Comparison of ENCODE assay signal across 19 cellular contexts in genomic region chr6:36488221-36488620, GRCh38. TPM values are rescaled to one million over a fixed set of nuclear protein-coding genes. Genes with fewer than 3 reads are reported as not detected.
"Had no signal": no experiment of that assay in that cellular context is flagged by ENCODE, and none has a peak within 500 bp of the region (broad histone marks: within the 10 kb centered on the region; RNA-seq: fewer than 3 reads in every experiment).

No MANE protein-coding gene starts in this region.

- H3K27ac Mint-ChIP-seq: activated CD4-positive, alpha-beta T cell treated with anti-CD3 and anti-CD28 coated beads, Interleukin-2, amount 10 ng/mL, durations not matched to agents 24 days and 14 days; stimulated activated naive B cell treated with anti-CD40 and anti-IgM and Interleukin-4, amounts not matched to agents 10 μg/mL and 1 μg/mL and 100 μg/mL, for 72 hours had no signal

- H3K27me3 ChIP-seq: adrenal gland, hepatocyte, sigmoid colon, spleen, upper lobe of left lung had no signal

- ATAC-seq: stimulated activated naive B cell treated with anti-CD40 and anti-IgM and Interleukin-4, amounts not matched to agents 10 μg/mL and 1 μg/mL and 100 μg/mL, for 72 hours had no signal

- H3K36me3 ChIP-seq: prostate gland had no signal

- H3K27me3 Mint-ChIP-seq: activated CD4-positive, alpha-beta T cell treated with anti-CD3 and anti-CD28 coated beads, Interleukin-2, amount 10 ng/mL, durations not matched to agents 24 days and 14 days; stimulated activated naive B cell treated with anti-CD40 and anti-IgM and Interleukin-4, amounts not matched to agents 10 μg/mL and 1 μg/mL and 100 μg/mL, for 72 hours had no signal

- H3K4me3 Mint-ChIP-seq: activated CD4-positive, alpha-beta T cell treated with anti-CD3 and anti-CD28 coated beads, Interleukin-2, amount 10 ng/mL, durations not matched to agents 24 days and 14 days; stimulated activated naive B cell treated with anti-CD40 and anti-IgM and Interleukin-4, amounts not matched to agents 10 μg/mL and 1 μg/mL and 100 μg/mL, for 72 hours had no signal

- DNase-seq: activated CD4-positive, alpha-beta T cell treated with anti-CD3 and anti-CD28 coated beads, Interleukin-2, amount 10 ng/mL, durations not matched to agents 24 days and 14 days; activated CD4-positive, CD25-positive, alpha-beta regulatory T cell; activated CD8-positive, alpha-beta memory T cell treated with anti-CD3 and anti-CD28 coated beads, Interleukin-2, amount 50 U/mL, for 4 hours; activated effector memory CD4-positive, alpha-beta T cell treated with anti-CD3 and anti-CD28 coated beads, Interleukin-2, amount 50 U/mL, for 16 hours; activated naive CD4-positive, alpha-beta T cell treated with anti-CD3 and anti-CD28 coated beads, Interleukin-2, amount 50 U/mL, for 16 hours; activated T-cell treated with anti-CD3 and anti-CD28 coated beads, Interleukin-2, amount 50 U/mL, for 48 hours; sigmoid colon; spleen; stimulated activated naive B cell treated with anti-CD40 and anti-IgM and Interleukin-4, amounts not matched to agents 10 μg/mL and 1 μg/mL and 100 μg/mL, for 72 hours; T-helper 1 cell; T-helper 9 cell; upper lobe of left lung had no signal

- H3K27ac ChIP-seq: adrenal gland, hepatocyte, prostate gland, spleen, thoracic aorta, upper lobe of left lung had no signal

- H3K9me3 ChIP-seq: adrenal gland, prostate gland, sigmoid colon, spleen, thoracic aorta, upper lobe of left lung had no signal

- H3K9me3 Mint-ChIP-seq: activated CD4-positive, alpha-beta T cell treated with anti-CD3 and anti-CD28 coated beads, Interleukin-2, amount 10 ng/mL, durations not matched to agents 24 days and 14 days; stimulated activated naive B cell treated with anti-CD40 and anti-IgM and Interleukin-4, amounts not matched to agents 10 μg/mL and 1 μg/mL and 100 μg/mL, for 72 hours had no signal

- H3K4me1 Mint-ChIP-seq: activated CD4-positive, alpha-beta T cell treated with anti-CD3 and anti-CD28 coated beads, Interleukin-2, amount 10 ng/mL, durations not matched to agents 24 days and 14 days; stimulated activated naive B cell treated with anti-CD40 and anti-IgM and Interleukin-4, amounts not matched to agents 10 μg/mL and 1 μg/mL and 100 μg/mL, for 72 hours had no signal

- H3K4me1 ChIP-seq: prostate gland had no signal

- H3K4me3 ChIP-seq: adrenal gland, hepatocyte, lung, prostate gland, sigmoid colon, spleen, thoracic aorta, upper lobe of left lung had no signal

RNA-seq across cellular contexts. Expression of gene PXT1, which starts 45.6 kb away (rescaled TPM):
- total RNA-seq: adrenal gland, bronchial epithelial cell, hepatocyte, omental fat pad, sigmoid colon, thoracic aorta had no signal
- polyA plus RNA-seq: adrenal gland, hepatocyte, sigmoid colon, spleen had no signal
